ENCODE assay signal across 28 cellular contexts in genomic region chr9:133065070-133065388, GRCh38. TPM values are rescaled to one million over a fixed set of nuclear protein-coding genes. Genes with fewer than 3 reads are reported as not detected.
"Had no signal": no experiment of that assay in that cellular context is flagged by ENCODE, and none has a peak within 500 bp of the region (broad histone marks: within the 10 kb centered on the region; RNA-seq: fewer than 3 reads in every experiment).

No MANE protein-coding gene starts in this region.

- H3K36me3 ChIP-seq: heart left ventricle had no signal

- H3K4me3 Mint-ChIP-seq: mesothelial cell of epicardium; naive B cell; natural killer cell treated with Interleukin-12 subunit alpha and Interleukin-12 subunit beta and Interleukin-15 and Interleukin-18, amount 100 ng/mL, for 72 hours; neural crest cell; stimulated activated memory B cell treated with anti-CD40 and anti-IgM and Interleukin-4, amounts not matched to agents 10 μg/mL and 1 μg/mL and 100 μg/mL, for 72 hours; type B pancreatic cell had no signal

- H3K9me3 Mint-ChIP-seq: mesothelial cell of epicardium; naive B cell; natural killer cell treated with Interleukin-12 subunit alpha and Interleukin-12 subunit beta and Interleukin-15 and Interleukin-18, amount 100 ng/mL, for 72 hours; neural crest cell; stimulated activated memory B cell treated with anti-CD40 and anti-IgM and Interleukin-4, amounts not matched to agents 10 μg/mL and 1 μg/mL and 100 μg/mL, for 72 hours; type B pancreatic cell had no signal

- DNase-seq: dermis blood vessel endothelial cell; effector memory CD4-positive, alpha-beta T cell; foreskin keratinocyte; heart left ventricle; mesenchymal stem cell; mucosa of descending colon; naive B cell; nucleus accumbens; psoas muscle; sigmoid colon; stimulated activated CD4-positive, alpha-beta T cell treated with anti-CD3 and anti-CD28 coated beads, Interleukin-4, amount 100 ng/mL, for 4 hours; stimulated activated naive CD8-positive, alpha-beta T cell treated with anti-CD3 and anti-CD28 coated beads, Interleukin-15, Interleukin-2, amounts not matched to agents 100 U/mL and 50 U/mL, for 24 hours; substantia nigra; testis; tibial artery had no signal

- H3K79me2 ChIP-seq: hepatocyte had no signal

- H3K9me3 ChIP-seq: esophagus muscularis mucosa, gastroesophageal sphincter, heart left ventricle, mucosa of descending colon, psoas muscle, sigmoid colon, testis, tibial artery had no signal

- H3K4me3 ChIP-seq: coronary artery, esophagus muscularis mucosa, gastroesophageal sphincter, heart left ventricle, hepatocyte, mucosa of descending colon, psoas muscle, sigmoid colon, testis, tibial artery had no signal

- H3K27ac ChIP-seq: coronary artery, esophagus muscularis mucosa, foreskin keratinocyte, gastroesophageal sphincter, heart left ventricle, hepatocyte, psoas muscle, sigmoid colon, testis, tibial artery had no signal

- H3K27me3 ChIP-seq: esophagus muscularis mucosa, gastroesophageal sphincter, heart left ventricle, hepatocyte, sigmoid colon, testis, tibial artery had no signal

- ATAC-seq: foreskin keratinocyte; gastroesophageal sphincter; heart left ventricle; left lobe of liver; mucosa of descending colon; natural killer cell treated with Interleukin-12 subunit alpha and Interleukin-12 subunit beta and Interleukin-15 and Interleukin-18, amount 100 ng/mL, for 72 hours; psoas muscle; right cardiac atrium; stimulated activated memory B cell treated with anti-CD40 and anti-IgM and Interleukin-4, amounts not matched to agents 10 μg/mL and 1 μg/mL and 100 μg/mL, for 72 hours; stimulated activated naive CD8-positive, alpha-beta T cell treated with anti-CD3 and anti-CD28 coated beads, Interleukin-15, Interleukin-2, amounts not matched to agents 100 U/mL and 50 U/mL, for 24 hours had no signal

- H3K4me2 ChIP-seq: hepatocyte had no signal

- H2AFZ ChIP-seq: hepatocyte had no signal

- H3K4me1 ChIP-seq: gastroesophageal sphincter, psoas muscle, sigmoid colon had no signal

- FAIRE-seq: kidney had no signal

- H3K27ac Mint-ChIP-seq: mesothelial cell of epicardium; natural killer cell treated with Interleukin-12 subunit alpha and Interleukin-12 subunit beta and Interleukin-15 and Interleukin-18, amount 100 ng/mL, for 72 hours; stimulated activated memory B cell treated with anti-CD40 and anti-IgM and Interleukin-4, amounts not matched to agents 10 μg/mL and 1 μg/mL and 100 μg/mL, for 72 hours; type B pancreatic cell had no signal

- H3K36me3 Mint-ChIP-seq: mesothelial cell of epicardium; naive B cell; natural killer cell treated with Interleukin-12 subunit alpha and Interleukin-12 subunit beta and Interleukin-15 and Interleukin-18, amount 100 ng/mL, for 72 hours; stimulated activated memory B cell treated with anti-CD40 and anti-IgM and Interleukin-4, amounts not matched to agents 10 μg/mL and 1 μg/mL and 100 μg/mL, for 72 hours; type B pancreatic cell had no signal

- H3K27me3 Mint-ChIP-seq: naive B cell; natural killer cell treated with Interleukin-12 subunit alpha and Interleukin-12 subunit beta and Interleukin-15 and Interleukin-18, amount 100 ng/mL, for 72 hours; stimulated activated memory B cell treated with anti-CD40 and anti-IgM and Interleukin-4, amounts not matched to agents 10 μg/mL and 1 μg/mL and 100 μg/mL, for 72 hours; type B pancreatic cell had no signal

RNA-seq across cellular contexts. Expression of gene CEL, which starts 3.2 kb away (rescaled TPM):
- total RNA-seq: skeletal muscle tissue had no signal
